ENCODE assay signal across 1 cellular context in genomic region chr10:14904316-14904732, GRCh38.
TF ChIP-seq lines count a peak whose summit lies in the region.

No MANE protein-coding gene starts in this region.

TF ChIP-seq in K562, 482 proteins besides CTCF, POLR2A, EP300 and RAD21 (continued from another document):
- no peak for TF ChIP-seq KAT8 (IDR thresholded peaks at IDR 0.05; ENCODE audit: low read depth)
- no peak for TF ChIP-seq MLLT1 (IDR thresholded peaks at IDR 0.05)
- no peak for TF ChIP-seq FOXJ3 (CRISPR knock-in tag; IDR thresholded peaks at IDR 0.05)
- no peak for TF ChIP-seq ZC3H11A (IDR thresholded peaks at IDR 0.05; ENCODE audit: low read depth, low read length)
- TF ChIP-seq GABPB1 (CRISPR knock-in tag; IDR thresholded peaks at IDR 0.05): no peak
- TF ChIP-seq KDM1A (IDR thresholded peaks at IDR 0.05): peak; percentile 58 to 79
- TF ChIP-seq ASH1L (IDR thresholded peaks at IDR 0.05; ENCODE audit: borderline replicate concordance, low read depth, partially characterized antibody): no peak
- TF ChIP-seq BRD4 (IDR thresholded peaks at IDR 0.05): no peak
- no peak for TF ChIP-seq ZBTB9 (CRISPR knock-in tag; IDR thresholded peaks at IDR 0.05)
- TF ChIP-seq ZBTB5 (IDR thresholded peaks at IDR 0.05): no peak
- no peak for TF ChIP-seq DPF2 (IDR thresholded peaks at IDR 0.05)
- no peak for TF ChIP-seq ZNF324 (CRISPR knock-in tag; IDR thresholded peaks at IDR 0.05)
- TF ChIP-seq CC2D1A (IDR thresholded peaks at IDR 0.05): no peak
- no peak for TF ChIP-seq CHD2 (IDR thresholded peaks at IDR 0.05; ENCODE audit: low read depth, low read length)
- no peak for TF ChIP-seq NR2F6 (CRISPR knock-in tag; IDR thresholded peaks at IDR 0.05)
- no peak for TF ChIP-seq ZNF184 (CRISPR knock-in tag; IDR thresholded peaks at IDR 0.05)
- no peak for TF ChIP-seq SNIP1 (IDR thresholded peaks at IDR 0.05; ENCODE audit: low read depth)
- no peak for TF ChIP-seq MCM5 (IDR thresholded peaks at IDR 0.05; ENCODE audit: low read depth)
- no peak for TF ChIP-seq SMARCC2 (IDR thresholded peaks at IDR 0.05; ENCODE audit: low read depth)
- TF ChIP-seq ZBTB40 (IDR thresholded peaks at IDR 0.05): peak; percentile 69
- no peak; the same call in none of the 2 replicates for TF ChIP-seq ZBTB40 (CRISPR knock-in tag; IDR thresholded peaks at IDR 0.05)
- TF ChIP-seq PHF21A (IDR thresholded peaks at IDR 0.05; ENCODE audit: borderline replicate concordance, low read depth): peak; percentile 76; the same call in 1 of the 2 replicates
- TF ChIP-seq POLR2AphosphoS5 (IDR thresholded peaks at IDR 0.05; ENCODE audit: control insufficient read depth, insufficient read depth, low read depth, low read length): no peak
